Comparison of ENCODE assay signal across 10 cellular contexts in genomic region chr2:20186078-20186854, GRCh38. TPM values are rescaled to one million over a fixed set of nuclear protein-coding genes. Genes with fewer than 3 reads are reported as not detected.
DNase-seq lines count a peak whose midpoint lies in the region; ATAC-seq and TF ChIP-seq lines count a peak whose summit lies in the region.
"Had no signal": no experiment of that assay in that cellular context is flagged by ENCODE, and none has a peak within 500 bp of the region (broad histone marks: within the 10 kb centered on the region; RNA-seq: fewer than 3 reads in every experiment).

No MANE protein-coding gene starts in this region.

- H3K4me1 ChIP-seq in lower lobe of right lung: peaks cover 58% of the 10 kb centered on the region

- peak overlapping the region; percentile 47 for H3K27ac ChIP-seq in AG04450 (ENCODE audit: low read depth, low read length)
- peak overlapping the region; percentile 82 for H3K27ac ChIP-seq in lower lobe of right lung
- H3K27ac ChIP-seq: C4-2B had no signal

- H3K36me3 ChIP-seq in lower lobe of right lung: no peaks in the 10 kb centered on the region

- TF ChIP-seq POLR2A in GM18505 (IDR thresholded peaks at IDR 0.05; ENCODE audit: borderline replicate concordance, extremely low read depth, insufficient read depth, insufficient read length): no peak

- POLR2A ChIA-PET in AG04450 (lab: Yijun Ruan, JAX): no interaction called here

- H3K4me3 ChIP-seq in AG04450 (ENCODE audit: low read depth, low read length) (no peak overlapping the region), lower lobe of right lung (no peak overlapping the region)

- CTCF ChIA-PET in AG04450 (lab: Charles Lee): interaction anchor here (0.7 to 1.0 kb wide), 3 partner anchors 51 to 231 kb away, joined by 3 read pairs; no protein-coding TSS in a partner anchor

- DNase-seq in AG04450 (ENCODE audit: low read depth, low spot score) (no peak), HK-2 (ENCODE audit: unreplicated experiment) (peak; percentile 82), UCSD-AML1 (lab: John Stamatoyannopoulos, UW; ENCODE audit: unreplicated experiment) (peak; percentile 63), lower lobe of right lung (peak; percentile 71), cerebellar nuclear complex (lab: John Stamatoyannopoulos, UW) (no peak)
- DNase-seq: activated CD4-positive, alpha-beta T cell treated with anti-CD3 and anti-CD28 coated beads, Interleukin-2, amount 50 U/mL, for 4 hours had no signal

- no peak for TF ChIP-seq CTCF in AG04450 (IDR thresholded peaks at IDR 0.05; ENCODE audit: low read depth, low read length)
- no peak for TF ChIP-seq CTCF in lower lobe of right lung (IDR thresholded peaks at IDR 0.05)

- ATAC-seq in lower lobe of right lung (peak; percentile 46 to 58), GM18505 (IDR thresholded peaks at IDR 0.05; ENCODE audit: unreplicated experiment) (no peak), HG03097 (IDR thresholded peaks at IDR 0.05; ENCODE audit: low FRiP score, unreplicated experiment) (no peak), GM19455 (IDR thresholded peaks at IDR 0.05; ENCODE audit: unreplicated experiment) (no peak)

- no peaks in the 10 kb centered on the region for H3K27me3 ChIP-seq in AG04450 (ENCODE audit: control insufficient read depth, insufficient read depth, low read length)
- no peaks in the 10 kb centered on the region for H3K27me3 ChIP-seq in lower lobe of right lung (ENCODE audit: low read depth)

- intact Hi-C loops in lower lobe of right lung (cut with DNase I): no loop called here

- H3K9me3 ChIP-seq in AG04450 (ENCODE audit: control insufficient read depth, insufficient read depth, low read length) (peaks cover 4% of the 10 kb centered on the region; the same call in 1 of the 2 replicates), lower lobe of right lung (no peaks in the 10 kb centered on the region)

RNA-seq across cellular contexts. Expression of gene SDC1, which starts 38.7 kb away (rescaled TPM):
- polyA plus RNA-seq in AG04450 (2011; rRNA removed): 17.9 and 19.9 TPM in 2 replicates
- 11.6 and 12.6 TPM in 2 replicates for polyA minus RNA-seq in AG04450 (2011; rRNA and poly(A)+ RNA removed)
- total RNA-seq in lower lobe of right lung: 90.0 TPM

Comparison
In these comparisons a context has a peak if more than half of its experiments do, and no peak if none do; other contexts are left out.
1. DNase-seq: peak in HK-2 (single experiment), UCSD-AML1 (single experiment) and lower lobe of right lung (single experiment); none in AG04450 (single experiment) and cerebellar nuclear complex (0 of 2).
2. ATAC-seq: peak in lower lobe of right lung (2 of 2); none in GM18505 (single experiment), HG03097 (single experiment) and GM19455 (single experiment).